11 cellular contexts compared by ENCODE assay signal in the genomic region with DNA sequence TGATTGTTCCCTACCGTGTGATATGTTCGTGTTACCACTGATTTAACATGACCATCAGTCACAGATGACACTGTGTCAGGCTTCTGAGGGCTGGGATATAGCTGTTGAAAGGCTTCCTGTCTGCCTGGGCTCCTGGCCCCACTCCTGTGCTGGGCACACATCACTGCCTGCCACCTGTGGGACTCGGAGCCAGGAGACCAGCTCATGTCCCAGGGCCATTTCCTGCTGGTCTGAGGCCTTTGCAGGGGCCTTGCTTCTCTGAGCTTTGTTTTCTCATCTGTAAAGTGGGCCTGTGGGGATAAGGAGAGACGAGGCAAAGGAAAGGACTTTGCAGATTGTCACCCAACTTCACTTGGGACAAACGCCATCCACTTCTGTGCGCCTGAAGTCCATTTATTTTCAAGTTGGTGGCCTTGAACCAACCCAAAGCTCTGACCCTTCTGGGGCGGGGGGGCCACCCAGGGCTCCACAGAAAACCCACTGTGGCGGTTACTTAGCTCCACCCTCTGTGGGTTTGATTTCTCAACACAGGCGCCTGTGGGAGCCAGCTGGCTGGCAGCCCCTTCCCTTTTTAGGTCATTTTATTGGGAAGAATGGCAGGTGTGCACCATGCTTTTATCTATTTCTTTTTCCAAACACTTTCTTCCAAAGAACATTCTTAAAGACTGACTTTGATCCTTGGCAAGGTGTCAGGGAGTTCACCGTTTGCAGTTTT. TPM values are rescaled to one million over a fixed set of nuclear protein-coding genes. Genes with fewer than 3 reads are reported as not detected.
DNase-seq lines count a peak whose midpoint lies in the region; ATAC-seq, FAIRE-seq and TF ChIP-seq lines count a peak whose summit lies in the region.
"Had no signal": no experiment of that assay in that cellular context is flagged by ENCODE, and none has a peak within 500 bp of the region (broad histone marks: within the 10 kb centered on the region; RNA-seq: fewer than 3 reads in every experiment).

No MANE protein-coding gene starts in this region.

- H3K4me1 ChIP-seq in kidney (ENCODE audit: control insufficient read depth in 1 of 2, insufficient read depth in 1 of 2, low read depth in 1 of 2, low read length in 2 of 2): peaks cover 0 to 6% of the 10 kb centered on the region in 2 donors
- H3K4me1 ChIP-seq in aorta (ENCODE audit: control insufficient read depth in 1 of 2, insufficient read depth in 2 of 2, low read length in 2 of 2): no peaks in the 10 kb centered on the region
- peaks cover 0 to 15% (median 11%) of the 10 kb centered on the region in 4 donors for H3K4me1 ChIP-seq in transverse colon

- no peaks in the 10 kb centered on the region for H3K9me3 Mint-ChIP-seq in natural killer cell
- H3K9me3 Mint-ChIP-seq in natural killer cell treated with Interleukin-12 subunit alpha and Interleukin-12 subunit beta and Interleukin-15 and Interleukin-18, amount 100 ng/mL, for 72 hours: no peaks in the 10 kb centered on the region
- no peaks in the 10 kb centered on the region for H3K9me3 Mint-ChIP-seq in activated CD4-positive, alpha-beta memory T cell treated with anti-CD3 and anti-CD28 coated beads, Interleukin-2, amount 10 ng/mL, durations not matched to agents 7 days and 5 days

- DNase-seq in natural killer cell (peak; percentile 13), kidney (peak; percentile 37), aorta (peak; percentile 45 to 66), DMS114 treated with DMSO at 0.1 percent for 48 hours (lab: John Stamatoyannopoulos, UW; ENCODE audit: unreplicated experiment) (no peak), transverse colon (no peak)
- DNase-seq in natural killer cell treated with Interleukin-12 subunit alpha and Interleukin-12 subunit beta and Interleukin-15 and Interleukin-18, amount 100 ng/mL, for 72 hours (ENCODE audit: low spot score): no peak
- peak; percentile 7 for DNase-seq in activated CD4-positive, alpha-beta memory T cell treated with anti-CD3 and anti-CD28 coated beads, Interleukin-2, amount 10 ng/mL, durations not matched to agents 7 days and 5 days
- DNase-seq: GOT3, NCI-H524 treated with DMSO at 0.1 percent for 48 hours had no signal

- no peaks in the 10 kb centered on the region for H3K36me3 Mint-ChIP-seq in natural killer cell
- H3K36me3 Mint-ChIP-seq in natural killer cell treated with Interleukin-12 subunit alpha and Interleukin-12 subunit beta and Interleukin-15 and Interleukin-18, amount 100 ng/mL, for 72 hours: no peaks in the 10 kb centered on the region
- H3K36me3 Mint-ChIP-seq in activated CD4-positive, alpha-beta memory T cell treated with anti-CD3 and anti-CD28 coated beads, Interleukin-2, amount 10 ng/mL, durations not matched to agents 7 days and 5 days (ENCODE audit: low read depth): no peaks in the 10 kb centered on the region
- H3K36me3 Mint-ChIP-seq: brain had no signal

- intact Hi-C loops in natural killer cell (cut with micrococcal nuclease) (no loop called here), kidney (cut with DNase I) (no loop called here), aorta (cut with DNase I) (no loop called here), transverse colon (cut with DNase I; ENCODE audit: low total_unique reads) (no loop called here)

- ATAC-seq in natural killer cell: peak in 2 of 3 donors; percentile 40 to 62
- no peak for ATAC-seq in natural killer cell treated with Interleukin-12 subunit alpha and Interleukin-12 subunit beta and Interleukin-15 and Interleukin-18, amount 100 ng/mL, for 72 hours
- no peak for ATAC-seq in aorta (ENCODE audit: low FRiP score)
- no peak for ATAC-seq in GM21825 (IDR thresholded peaks at IDR 0.05; ENCODE audit: unreplicated experiment)

- H3K27me3 ChIP-seq in aorta (ENCODE audit: control insufficient read depth in 1 of 2, insufficient read depth in 2 of 2, low read length in 1 of 2): no peaks in the 10 kb centered on the region
- no peaks in the 10 kb centered on the region for H3K27me3 ChIP-seq in transverse colon

- H3K4me3 ChIP-seq in kidney (ENCODE audit: low read length in 2 of 2) (no peak overlapping the region), aorta (ENCODE audit: low read length in 2 of 2) (no peak overlapping the region), transverse colon (no peak overlapping the region)

- TF ChIP-seq EP300 in transverse colon (IDR thresholded peaks at IDR 0.05; ENCODE audit: low read depth): no peak

- FAIRE-seq in kidney (lab: Jason Lieb, UNC): no peak

- CTCF ChIA-PET in activated CD4-positive, alpha-beta memory T cell treated with anti-CD3 and anti-CD28 coated beads, Interleukin-2, amount 10 ng/mL, durations not matched to agents 7 days and 5 days (lab: Charles Lee): interaction anchor here (0.6 to 1.8 kb wide), 4 partner anchors 8 to 148 kb away, joined by 3 to 7 read pairs (median 3); no protein-coding TSS in a partner anchor

- H3K27ac ChIP-seq in kidney (ENCODE audit: low read depth in 2 of 2, low read length in 2 of 2) (no peak overlapping the region), aorta (ENCODE audit: low read depth in 1 of 2, low read length in 2 of 2) (no peak overlapping the region), transverse colon (no peak overlapping the region)

- H3K9ac ChIP-seq in kidney (ENCODE audit: low read length in 2 of 2): no peak overlapping the region

- peaks cover 4 to 9% of the 10 kb centered on the region in 2 donors for H3K4me1 Mint-ChIP-seq in natural killer cell
- peaks cover 0 to 3% of the 10 kb centered on the region in 2 donors for H3K4me1 Mint-ChIP-seq in natural killer cell treated with Interleukin-12 subunit alpha and Interleukin-12 subunit beta and Interleukin-15 and Interleukin-18, amount 100 ng/mL, for 72 hours (ENCODE audit: low read depth in 2 of 2)
- peaks cover 4% of the 10 kb centered on the region for H3K4me1 Mint-ChIP-seq in activated CD4-positive, alpha-beta memory T cell treated with anti-CD3 and anti-CD28 coated beads, Interleukin-2, amount 10 ng/mL, durations not matched to agents 7 days and 5 days

- H3K9me3 ChIP-seq in kidney (ENCODE audit: control insufficient read depth in 1 of 2, low read length in 2 of 2) (no peaks in the 10 kb centered on the region), aorta (ENCODE audit: control insufficient read depth, low read length) (no peaks in the 10 kb centered on the region), transverse colon (no peaks in the 10 kb centered on the region)

- no peak overlapping the region for H3K4me3 Mint-ChIP-seq in natural killer cell
- no peak overlapping the region for H3K4me3 Mint-ChIP-seq in natural killer cell treated with Interleukin-12 subunit alpha and Interleukin-12 subunit beta and Interleukin-15 and Interleukin-18, amount 100 ng/mL, for 72 hours
- H3K4me3 Mint-ChIP-seq in activated CD4-positive, alpha-beta memory T cell treated with anti-CD3 and anti-CD28 coated beads, Interleukin-2, amount 10 ng/mL, durations not matched to agents 7 days and 5 days: no peak overlapping the region
- H3K4me3 Mint-ChIP-seq: brain had no signal

- TF ChIP-seq CTCF in natural killer cell (IDR thresholded peaks at IDR 0.05) (no peak), kidney (IDR thresholded peaks at IDR 0.05; ENCODE audit: borderline replicate concordance, extremely low read depth, insufficient read depth) (no peak), transverse colon (IDR thresholded peaks at IDR 0.05) (no peak)

- H3K27ac Mint-ChIP-seq in natural killer cell: no peak overlapping the region
- no peak overlapping the region for H3K27ac Mint-ChIP-seq in natural killer cell treated with Interleukin-12 subunit alpha and Interleukin-12 subunit beta and Interleukin-15 and Interleukin-18, amount 100 ng/mL, for 72 hours
- no peak overlapping the region for H3K27ac Mint-ChIP-seq in activated CD4-positive, alpha-beta memory T cell treated with anti-CD3 and anti-CD28 coated beads, Interleukin-2, amount 10 ng/mL, durations not matched to agents 7 days and 5 days

- TF ChIP-seq POLR2A in transverse colon (IDR thresholded peaks at IDR 0.05): no peak

- H3K27me3 Mint-ChIP-seq in natural killer cell (ENCODE audit: low read depth in 2 of 2): no peaks in the 10 kb centered on the region
- H3K27me3 Mint-ChIP-seq in natural killer cell treated with Interleukin-12 subunit alpha and Interleukin-12 subunit beta and Interleukin-15 and Interleukin-18, amount 100 ng/mL, for 72 hours: peaks cover 0 to 3% of the 10 kb centered on the region in 2 donors
- H3K27me3 Mint-ChIP-seq in activated CD4-positive, alpha-beta memory T cell treated with anti-CD3 and anti-CD28 coated beads, Interleukin-2, amount 10 ng/mL, durations not matched to agents 7 days and 5 days: no peaks in the 10 kb centered on the region
- H3K27me3 Mint-ChIP-seq: brain had no signal

- H3K36me3 ChIP-seq in kidney (ENCODE audit: control insufficient read depth in 1 of 2, insufficient read depth in 2 of 2, low read length in 2 of 2) (no peaks in the 10 kb centered on the region), aorta (ENCODE audit: control insufficient read depth in 1 of 2, insufficient read depth in 2 of 2, low read length in 1 of 2) (peaks cover 0 to 4% of the 10 kb centered on the region in 2 donors), transverse colon (no peaks in the 10 kb centered on the region)

- in situ Hi-C loops in transverse colon (cut with MboI; ENCODE audit: low pct_ligation_motif_present in 1 of 4, low pct_unique_long_range_greater_than_20kb in 1 of 4, low sequenced_read_pairs in 3 of 4): no loop called here

- WGBS in aorta, 2 donors: 58 to 62% methylated on average over 10 of the region's 10 CpGs
- WGBS in transverse colon (ENCODE audit: low coverage in 1 of 2), 2 donors: 47 to 56% methylated on average over 5 to 10 of the region's 10 CpGs

- POLR2A ChIA-PET in activated CD4-positive, alpha-beta memory T cell treated with anti-CD3 and anti-CD28 coated beads, Interleukin-2, amount 10 ng/mL, durations not matched to agents 7 days and 5 days (lab: Charles Lee): interaction anchor here (0.5 kb wide), 1 partner anchor 127 kb away, joined by 3 read pairs; no protein-coding TSS in a partner anchor

RNA-seq across cellular contexts. Expression of a gene that starts 54.1 kb away (rescaled TPM):
- total RNA-seq in natural killer cell: 1 to 10 TPM in 1 of 3 donors, under 1 TPM in 1, not detected in 1; 0.11 to 1.3 TPM
- total RNA-seq in natural killer cell treated with Interleukin-12 subunit alpha and Interleukin-12 subunit beta and Interleukin-15 and Interleukin-18, amount 100 ng/mL, for 72 hours: not detected
- 1 to 10 TPM; 2.7 to 3.1 TPM for total RNA-seq in activated CD4-positive, alpha-beta memory T cell treated with anti-CD3 and anti-CD28 coated beads, Interleukin-2, amount 10 ng/mL, durations not matched to agents 7 days and 5 days
- total RNA-seq in kidney: 1.4 TPM
- polyA plus RNA-seq in kidney (ENCODE audit: insufficient read depth, low read depth, low replicate concordance): 0.52 TPM
- total RNA-seq in aorta: 1 to 10 TPM; 1.6 to 2.6 TPM
- under 1 TPM; 0.28 to 0.38 TPM for polyA plus RNA-seq in aorta
- total RNA-seq in transverse colon: 1 to 10 TPM in 1 of 4 donors, under 1 TPM in 2, not detected in 1; 0.27 to 2.5 (median 0.37) TPM

Comparison
In these comparisons a context has a peak if more than half of its experiments do, and no peak if none do; other contexts are left out.
1. ATAC-seq: peak in natural killer cell (2 of 3); none in natural killer cell treated with Interleukin-12 subunit alpha and Interleukin-12 subunit beta and Interleukin-15 and Interleukin-18, amount 100 ng/mL, for 72 hours (0 of 2), aorta (single experiment) and GM21825 (single experiment).
2. DNase-seq: peak in natural killer cell (single experiment), activated CD4-positive, alpha-beta memory T cell treated with anti-CD3 and anti-CD28 coated beads, Interleukin-2, amount 10 ng/mL, durations not matched to agents 7 days and 5 days (single experiment), kidney (single experiment) and aorta (2 of 2); none in natural killer cell treated with Interleukin-12 subunit alpha and Interleukin-12 subunit beta and Interleukin-15 and Interleukin-18, amount 100 ng/mL, for 72 hours (single experiment), DMS114 treated with DMSO at 0.1 percent for 48 hours (single experiment) and transverse colon (single experiment).